Comparison of ENCODE assay signal across 9 cellular contexts in genomic region chr12:20950248-20950647, GRCh38.
DNase-seq lines count a peak whose midpoint lies in the region; ATAC-seq and TF ChIP-seq lines count a peak whose summit lies in the region.
"Had no signal": no experiment of that assay in that cellular context is flagged by ENCODE, and none has a peak within 500 bp of the region (broad histone marks: within the 10 kb centered on the region; RNA-seq: fewer than 3 reads in every experiment).

No MANE protein-coding gene starts in this region.

- H3K4me1 ChIP-seq in DND-41 (ENCODE audit: insufficient read depth, low read length) (no peaks in the 10 kb centered on the region), mesendoderm (ENCODE audit: control insufficient read depth, low read depth, low read length) (no peaks in the 10 kb centered on the region)

- no peak overlapping the region for H3K4ac ChIP-seq in mesendoderm (ENCODE audit: low read depth, low read length)

- H4K8ac ChIP-seq in mesendoderm (ENCODE audit: low read depth, low read length) = no peak overlapping the region

- H2BK120ac ChIP-seq in mesendoderm (ENCODE audit: low read depth, low read length) = no peak overlapping the region

- H3K9ac ChIP-seq in DND-41 (ENCODE audit: low read depth, low read length) = no peak overlapping the region
- H3K9ac ChIP-seq in mesendoderm (ENCODE audit: low read length) = no peak overlapping the region

- peak; percentile 71 for TF ChIP-seq CTCF in DND-41 (IDR thresholded peaks at IDR 0.05; ENCODE audit: borderline replicate concordance, extremely low read depth, low read length, poor library complexity, severe bottlenecking)
- peak; percentile 85 for TF ChIP-seq CTCF in VCaP (conservative IDR thresholded peaks at IDR 0.05)

- no peaks in the 10 kb centered on the region for H3K9me3 ChIP-seq in DND-41 (ENCODE audit: insufficient read depth, low read length, severe bottlenecking)

- no peak overlapping the region for H3K18ac ChIP-seq in mesendoderm (ENCODE audit: low read length)

- POLR2A ChIA-PET in naive thymus-derived CD8-positive, alpha-beta T cell (lab: Charles Lee) = no interaction called here

- no peaks in the 10 kb centered on the region for H3K27me3 Mint-ChIP-seq in naive thymus-derived CD8-positive, alpha-beta T cell
- H3K27me3 Mint-ChIP-seq: stimulated activated naive CD8-positive, alpha-beta T cell treated with anti-CD3 and anti-CD28 coated beads, Interleukin-15, Interleukin-2, amounts not matched to agents 100 ng/mL and 50 ng/mL, for 24 hours had no signal

- H3K4me3 ChIP-seq in DND-41 (ENCODE audit: low read depth in 1 of 2, low read length in 2 of 2) = no peak overlapping the region
- no peak overlapping the region for H3K4me3 ChIP-seq in Jurkat, Clone E6-1 (ENCODE audit: low read length)
- H3K4me3 ChIP-seq in mesendoderm (ENCODE audit: low read length) = no peak overlapping the region

- WGBS in mesendoderm (ENCODE audit: extremely low coverage, insufficient coverage, low lambda C conversion rate) = no CpG with 5 or more reads among the region's 3 CpGs

- no peaks in the 10 kb centered on the region for H3K36me3 Mint-ChIP-seq in naive thymus-derived CD8-positive, alpha-beta T cell

- no peak overlapping the region for H2BK15ac ChIP-seq in mesendoderm (replicated peaks; ENCODE audit: low read depth)

- peak; percentile 86 for ATAC-seq in DND-41 (ENCODE audit: insufficient read depth, low read depth)
- ATAC-seq in GM21390 (IDR thresholded peaks at IDR 0.05; ENCODE audit: unreplicated experiment) = peak; percentile 94
- no peak for ATAC-seq in naive thymus-derived CD8-positive, alpha-beta T cell

- H3K23ac ChIP-seq in mesendoderm (ENCODE audit: low read length) = no peak overlapping the region

- no peaks in the 10 kb centered on the region for H3K79me2 ChIP-seq in DND-41 (ENCODE audit: insufficient read depth, low read length)
- no peaks in the 10 kb centered on the region for H3K79me2 ChIP-seq in mesendoderm (ENCODE audit: control insufficient read depth, insufficient read depth, low read length)

- H3K4me2 ChIP-seq in DND-41 (ENCODE audit: insufficient read depth, low read length) (no peak overlapping the region), mesendoderm (ENCODE audit: low read length) (no peak overlapping the region)

- H4K20me1 ChIP-seq in DND-41 (ENCODE audit: insufficient read depth, low read length) = no peaks in the 10 kb centered on the region

- no peak overlapping the region for H3K27ac Mint-ChIP-seq in naive thymus-derived CD8-positive, alpha-beta T cell
- H3K27ac Mint-ChIP-seq: stimulated activated naive CD8-positive, alpha-beta T cell treated with anti-CD3 and anti-CD28 coated beads, Interleukin-15, Interleukin-2, amounts not matched to agents 100 ng/mL and 50 ng/mL, for 24 hours had no signal

- no peak overlapping the region for H3K56ac ChIP-seq in mesendoderm (ENCODE audit: low read length)

- no peaks in the 10 kb centered on the region for H3K27me3 ChIP-seq in DND-41 (ENCODE audit: insufficient read depth, low read length, poor library complexity)
- H3K27me3 ChIP-seq in mesendoderm (ENCODE audit: insufficient read depth, low read length, poor library complexity) = no peaks in the 10 kb centered on the region

- no peak overlapping the region for H2AFZ ChIP-seq in DND-41 (ENCODE audit: low read depth, low read length)

- H2BK5ac ChIP-seq in mesendoderm (ENCODE audit: low read length) = no peak overlapping the region

- H3K4me3 Mint-ChIP-seq in naive thymus-derived CD8-positive, alpha-beta T cell = no peak overlapping the region
- H3K4me3 Mint-ChIP-seq: stimulated activated naive CD8-positive, alpha-beta T cell treated with anti-CD3 and anti-CD28 coated beads, Interleukin-15, Interleukin-2, amounts not matched to agents 100 ng/mL and 50 ng/mL, for 24 hours had no signal

- DNase-seq in DND-41 (no peak), mesendoderm (peak; percentile 55), anterior cingulate cortex (lab: John Stamatoyannopoulos, UW) (no peak)
- DNase-seq in Jurkat, Clone E6-1 (ENCODE audit: low read depth, low spot score) = peak; percentile 29
- no peak for DNase-seq in activated CD4-positive, alpha-beta T cell treated with anti-CD3 and anti-CD28 coated beads, Interleukin-2, amount 50 U/mL, for 1 hour
- DNase-seq in naive thymus-derived CD8-positive, alpha-beta T cell = no peak

- H3K27ac ChIP-seq in DND-41 (ENCODE audit: low read length) (no peak overlapping the region), VCaP (no peak overlapping the region), mesendoderm (ENCODE audit: low read depth, low read length) (no peak overlapping the region)

- H3K9me3 Mint-ChIP-seq in naive thymus-derived CD8-positive, alpha-beta T cell = peaks cover 0 to 12% (median 3%) of the 10 kb centered on the region in 9 donors

- H4K5ac ChIP-seq in mesendoderm (ENCODE audit: low read length) = no peak overlapping the region

- H3K36me3 ChIP-seq in DND-41 (ENCODE audit: insufficient read depth, low read length) (no peaks in the 10 kb centered on the region), mesendoderm (ENCODE audit: control insufficient read depth, insufficient read depth, low read length) (no peaks in the 10 kb centered on the region)

- no peak overlapping the region for H2AK5ac ChIP-seq in mesendoderm (ENCODE audit: low read length)

- H3K4me1 Mint-ChIP-seq in naive thymus-derived CD8-positive, alpha-beta T cell = no peaks in the 10 kb centered on the region

- H3K79me1 ChIP-seq in mesendoderm (ENCODE audit: low read length) = no peaks in the 10 kb centered on the region

Comparison
In these comparisons a context has a peak if more than half of its experiments do, and no peak if none do; other contexts are left out.
1. ATAC-seq: peak in DND-41 (single experiment) and GM21390 (single experiment); none in naive thymus-derived CD8-positive, alpha-beta T cell (0 of 2).
2. DNase-seq: peak in Jurkat, Clone E6-1 (single experiment) and mesendoderm (single experiment); none in DND-41 (single experiment), activated CD4-positive, alpha-beta T cell treated with anti-CD3 and anti-CD28 coated beads, Interleukin-2, amount 50 U/mL, for 1 hour (single experiment), naive thymus-derived CD8-positive, alpha-beta T cell (0 of 10) and anterior cingulate cortex (0 of 58).